Comparison of ENCODE assay signal across 19 cellular contexts in the genomic region with DNA sequence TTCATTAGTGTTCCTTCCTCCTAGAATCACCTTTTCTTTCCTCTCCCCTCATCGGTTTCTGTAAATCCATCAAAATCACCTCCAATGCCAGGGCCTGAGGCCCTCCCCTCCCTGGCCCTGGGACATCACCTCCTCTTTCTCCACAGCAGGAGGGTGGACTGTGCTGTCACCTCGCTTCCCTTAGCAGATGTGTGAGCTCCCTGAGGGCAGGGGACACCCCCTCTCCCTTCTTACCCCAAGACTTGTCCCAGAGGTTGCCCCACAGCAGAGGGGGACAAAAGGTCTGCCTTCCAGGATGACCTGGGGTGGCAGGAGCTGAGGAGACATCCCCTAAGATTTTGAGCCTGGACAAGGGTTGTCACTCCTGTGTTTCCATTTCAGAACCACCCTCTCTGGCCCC. TPM values are rescaled to one million over a fixed set of nuclear protein-coding genes. Genes with fewer than 3 reads are reported as not detected.
"Had no signal": no experiment of that assay in that cellular context is flagged by ENCODE, and none has a peak within 500 bp of the region (broad histone marks: within the 10 kb centered on the region; RNA-seq: fewer than 3 reads in every experiment).

No MANE protein-coding gene starts in this region.

- H3K36me3 Mint-ChIP-seq: IgD-negative memory B cell had no signal

- H3K4me3 Mint-ChIP-seq: IgD-negative memory B cell had no signal

- DNase-seq: MM.1S, NCI-H1092 treated with DMSO at 0.1 percent for 48 hours, NCI-H1436, NCI-H187, NCI-H2029, NCI-H2081 treated with DMSO at 0.1 percent for 48 hours, NCI-H2171, NCI-H226, NCI-H446, NCI-H510A, NCI-H524 treated with DMSO at 0.1 percent for 48 hours, NCI-H69, NCI-H774, RPMI8226, SHP77, SK-N-SH had no signal

- ATAC-seq: K562 had no signal

RNA-seq across cellular contexts. Expression of a gene that starts 5.9 kb away (rescaled TPM):
- total RNA-seq: SK-MEL-5 had no signal

RNA-seq across cellular contexts. Expression of a gene that starts 46.7 kb away (rescaled TPM):
- total RNA-seq: K562, SK-MEL-5 had no signal

RNA-seq across cellular contexts. Expression of a gene that starts 55.7 kb away (rescaled TPM):
- total RNA-seq: K562, SK-MEL-5 had no signal
